Comparison of ENCODE assay signal across 1 cellular context in the genomic region with DNA sequence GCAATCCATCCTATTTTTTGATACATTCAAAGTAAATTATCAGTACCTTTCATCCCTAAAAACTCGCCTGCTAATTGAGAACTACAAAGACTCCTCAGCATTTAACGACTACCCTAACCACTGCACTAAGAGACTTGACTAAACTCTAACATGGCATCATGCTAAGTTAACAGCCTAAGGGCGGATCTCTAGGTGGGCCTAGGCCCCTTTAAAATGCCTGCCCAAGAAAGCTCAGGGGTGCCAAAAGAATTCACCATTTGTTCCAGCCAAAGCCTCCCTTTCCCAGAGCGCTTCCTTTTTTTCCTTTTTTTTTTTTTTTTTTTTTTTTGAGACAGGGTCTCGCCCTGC.
TF ChIP-seq lines count a peak whose summit lies in the region.

No MANE protein-coding gene starts in this region.

TF ChIP-seq in GM23338, 12 proteins besides CTCF, POLR2A, EP300 and RAD21 (continued from another document):
- TF ChIP-seq, protein P1, sequence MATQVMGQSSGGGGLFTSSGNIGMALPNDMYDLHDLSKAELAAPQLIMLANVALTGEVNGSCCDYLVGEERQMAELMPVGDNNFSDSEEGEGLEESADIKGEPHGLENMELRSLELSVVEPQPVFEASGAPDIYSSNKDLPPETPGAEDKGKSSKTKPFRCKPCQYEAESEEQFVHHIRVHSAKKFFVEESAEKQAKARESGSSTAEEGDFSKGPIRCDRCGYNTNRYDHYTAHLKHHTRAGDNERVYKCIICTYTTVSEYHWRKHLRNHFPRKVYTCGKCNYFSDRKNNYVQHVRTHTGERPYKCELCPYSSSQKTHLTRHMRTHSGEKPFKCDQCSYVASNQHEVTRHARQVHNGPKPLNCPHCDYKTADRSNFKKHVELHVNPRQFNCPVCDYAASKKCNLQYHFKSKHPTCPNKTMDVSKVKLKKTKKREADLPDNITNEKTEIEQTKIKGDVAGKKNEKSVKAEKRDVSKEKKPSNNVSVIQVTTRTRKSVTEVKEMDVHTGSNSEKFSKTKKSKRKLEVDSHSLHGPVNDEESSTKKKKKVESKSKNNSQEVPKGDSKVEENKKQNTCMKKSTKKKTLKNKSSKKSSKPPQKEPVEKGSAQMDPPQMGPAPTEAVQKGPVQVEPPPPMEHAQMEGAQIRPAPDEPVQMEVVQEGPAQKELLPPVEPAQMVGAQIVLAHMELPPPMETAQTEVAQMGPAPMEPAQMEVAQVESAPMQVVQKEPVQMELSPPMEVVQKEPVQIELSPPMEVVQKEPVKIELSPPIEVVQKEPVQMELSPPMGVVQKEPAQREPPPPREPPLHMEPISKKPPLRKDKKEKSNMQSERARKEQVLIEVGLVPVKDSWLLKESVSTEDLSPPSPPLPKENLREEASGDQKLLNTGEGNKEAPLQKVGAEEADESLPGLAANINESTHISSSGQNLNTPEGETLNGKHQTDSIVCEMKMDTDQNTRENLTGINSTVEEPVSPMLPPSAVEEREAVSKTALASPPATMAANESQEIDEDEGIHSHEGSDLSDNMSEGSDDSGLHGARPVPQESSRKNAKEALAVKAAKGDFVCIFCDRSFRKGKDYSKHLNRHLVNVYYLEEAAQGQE (IDR thresholded peaks at IDR 0.05; ENCODE audit: unreplicated experiment), result no peak
